11 cellular contexts compared by ENCODE assay signal in the genomic region with DNA sequence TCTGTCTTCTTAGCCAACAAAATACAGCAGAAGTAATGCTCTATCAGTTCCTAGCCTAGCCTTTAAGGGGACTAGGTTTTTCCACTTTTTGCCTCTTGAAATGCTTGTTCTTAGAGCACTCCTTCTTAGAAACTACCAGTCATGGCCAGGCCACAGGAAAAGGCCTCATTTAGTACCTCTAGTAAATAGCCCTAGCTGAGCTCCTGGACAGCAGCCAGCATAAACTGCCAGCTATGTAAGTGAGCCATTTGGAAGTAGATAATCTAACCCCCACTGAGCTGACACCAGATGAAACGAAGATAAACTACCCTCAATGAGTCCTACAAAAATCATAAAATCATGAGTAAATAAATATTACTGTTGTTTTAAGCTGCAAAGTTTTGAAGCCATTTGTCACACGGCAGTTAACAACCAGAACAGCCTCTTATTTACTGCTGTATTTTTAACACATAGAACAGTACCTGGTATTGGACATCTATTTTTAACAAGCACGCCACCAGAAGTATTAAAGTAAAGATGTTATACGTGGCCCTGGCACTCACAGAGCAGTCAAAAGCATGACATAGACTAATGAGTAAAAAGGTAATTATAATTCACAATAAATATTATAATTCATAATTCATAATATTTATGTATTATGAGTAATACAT. TPM values are rescaled to one million over a fixed set of nuclear protein-coding genes. Genes with fewer than 3 reads are reported as not detected.
DNase-seq lines count a peak whose midpoint lies in the region; ATAC-seq and TF ChIP-seq lines count a peak whose summit lies in the region.
"Had no signal": no experiment of that assay in that cellular context is flagged by ENCODE, and none has a peak within 500 bp of the region (broad histone marks: within the 10 kb centered on the region; RNA-seq: fewer than 3 reads in every experiment).

No MANE protein-coding gene starts in this region.

- H3K36me3 ChIP-seq in KOPT-K1 (ENCODE audit: insufficient read depth, low read length) (peaks cover 39% of the 10 kb centered on the region), sigmoid colon (no peaks in the 10 kb centered on the region)
- no peaks in the 10 kb centered on the region for H3K36me3 ChIP-seq in CD4-positive, alpha-beta memory T cell (ENCODE audit: insufficient read depth, low read length)

- no peaks in the 10 kb centered on the region for H3K27me3 ChIP-seq in sigmoid colon
- no peaks in the 10 kb centered on the region for H3K27me3 ChIP-seq in CD4-positive, alpha-beta memory T cell (ENCODE audit: insufficient read depth, low read length)

- in situ Hi-C loops in Caki2 (cut with HindIII; ENCODE audit: low pct_unique_long_range_greater_than_20kb, low sequenced_read_pairs), result no loop called here

- WGBS in sigmoid colon, 2 donors, result 54 to 71% methylated on average over 4 of the region's 4 CpGs

- TF ChIP-seq POLR2A in sigmoid colon (IDR thresholded peaks at IDR 0.05), result no peak

- POLR2A ChIA-PET in CD4-positive, alpha-beta memory T cell (lab: Charles Lee; ENCODE audit: partially characterized antibody), result no interaction called here

- no peak overlapping the region for H3K4me3 ChIP-seq in sigmoid colon
- no peak overlapping the region for H3K4me3 ChIP-seq in CD4-positive, alpha-beta memory T cell (ENCODE audit: low read length in 2 of 2)
- H3K4me3 ChIP-seq: lower lobe of right lung had no signal

- peaks cover 0 to 5% (median 0%) of the 10 kb centered on the region in 8 donors for H3K9me3 Mint-ChIP-seq in CD4-positive, alpha-beta memory T cell

- H3K36me3 Mint-ChIP-seq in CD4-positive, alpha-beta memory T cell, result peaks cover 39 to 54% of the 10 kb centered on the region in 2 donors

- H3K27ac Mint-ChIP-seq in CD4-positive, alpha-beta memory T cell, result peak overlapping the region in 2 of 7 donors; percentile 53 to 66

- no peaks in the 10 kb centered on the region for H3K27me3 Mint-ChIP-seq in CD4-positive, alpha-beta memory T cell

- DNase-seq in Caki2 (ENCODE audit: low read depth), result peak; percentile 75
- peak; percentile 44 for DNase-seq in T1000 (lab: John Stamatoyannopoulos, UW)
- peak; percentile 32 for DNase-seq in iPS-NIHi11 (ENCODE audit: low spot score)
- no peak for DNase-seq in sigmoid colon
- DNase-seq in CD4-positive, alpha-beta memory T cell, result no peak
- DNase-seq: activated CD4-positive, CD25-positive, alpha-beta regulatory T cell treated with anti-CD3 and anti-CD28 coated beads, Interleukin-2, amount 50 U/mL, for 72 hours; lower lobe of right lung; MM.1S had no signal

- no peaks in the 10 kb centered on the region for H3K4me1 ChIP-seq in sigmoid colon
- peaks cover 13% of the 10 kb centered on the region for H3K4me1 ChIP-seq in CD4-positive, alpha-beta memory T cell (ENCODE audit: insufficient read depth, low read length)
- H3K4me1 ChIP-seq: lower lobe of right lung had no signal

- H3K27ac ChIP-seq in KOPT-K1 (ENCODE audit: low read depth, low read length, poor library complexity, severe bottlenecking) (peak overlapping the region; percentile 11), sigmoid colon (no peak overlapping the region)
- no peak overlapping the region for H3K27ac ChIP-seq in CD4-positive, alpha-beta memory T cell (ENCODE audit: low read depth, low read length)
- H3K27ac ChIP-seq: lower lobe of right lung had no signal

- no peak for ATAC-seq in GM18873 (IDR thresholded peaks at IDR 0.05; ENCODE audit: low FRiP score, unreplicated experiment)
- no peak for ATAC-seq in HG02884 (IDR thresholded peaks at IDR 0.05; ENCODE audit: unreplicated experiment)
- ATAC-seq: lower lobe of right lung had no signal

- peaks cover 30% of the 10 kb centered on the region for H3K9me3 ChIP-seq in KOPT-K1 (ENCODE audit: insufficient read depth, low read length, poor library complexity, severe bottlenecking)
- no peaks in the 10 kb centered on the region for H3K9me3 ChIP-seq in sigmoid colon
- no peaks in the 10 kb centered on the region for H3K9me3 ChIP-seq in CD4-positive, alpha-beta memory T cell (ENCODE audit: control insufficient read depth in 1 of 2, low read length in 2 of 2)
- H3K9me3 ChIP-seq: lower lobe of right lung had no signal

- TF ChIP-seq CTCF in sigmoid colon (IDR thresholded peaks at IDR 0.05), result no peak

- no peak for TF ChIP-seq EP300 in sigmoid colon (IDR thresholded peaks at IDR 0.05)

- no peak overlapping the region for H3K4me3 Mint-ChIP-seq in CD4-positive, alpha-beta memory T cell

- CTCF ChIA-PET in CD4-positive, alpha-beta memory T cell (lab: Charles Lee; ENCODE audit: partially characterized antibody), result interaction anchor here (1.5 kb wide), 1 partner anchor 14 kb away, joined by 3 read pairs; no protein-coding TSS in a partner anchor

- peaks cover 16 to 32% (median 21%) of the 10 kb centered on the region in 4 donors for H3K4me1 Mint-ChIP-seq in CD4-positive, alpha-beta memory T cell

- intact Hi-C loops in sigmoid colon (cut with DNase I), result no loop called here
- intact Hi-C loops in CD4-positive, alpha-beta memory T cell (cut with micrococcal nuclease), result no loop called here

RNA-seq across cellular contexts. Expression of a gene that starts 12.0 kb away (rescaled TPM):
- total RNA-seq in Caki2 (2014; rRNA removed; shearing (Covaris generic); ENCODE audit: low replicate concordance), result 31.2 and 69.2 TPM in 2 replicates
- total RNA-seq in sigmoid colon, result 10 to 100 TPM; 43.7 to 82.3 (median 50.8) TPM
- polyA plus RNA-seq in sigmoid colon, result 10 to 100 TPM in 1 of 3 donors, 1 to 10 TPM in 2; 7.2 to 18.9 (median 9.0) TPM
- total RNA-seq in CD4-positive, alpha-beta memory T cell, result 10 to 100 TPM; 46.6 to 52.2 TPM
- polyA plus RNA-seq in CD4-positive, alpha-beta memory T cell, result 10 to 100 TPM; 21.2 to 40.1 TPM

Comparison
In these comparisons a context has a peak if more than half of its experiments do, and no peak if none do; other contexts are left out.
1. DNase-seq: peak in Caki2 (single experiment), T1000 (single experiment) and iPS-NIHi11 (single experiment); none in sigmoid colon (single experiment) and CD4-positive, alpha-beta memory T cell (0 of 5).